13 cellular contexts compared by ENCODE assay signal in the genomic region with DNA sequence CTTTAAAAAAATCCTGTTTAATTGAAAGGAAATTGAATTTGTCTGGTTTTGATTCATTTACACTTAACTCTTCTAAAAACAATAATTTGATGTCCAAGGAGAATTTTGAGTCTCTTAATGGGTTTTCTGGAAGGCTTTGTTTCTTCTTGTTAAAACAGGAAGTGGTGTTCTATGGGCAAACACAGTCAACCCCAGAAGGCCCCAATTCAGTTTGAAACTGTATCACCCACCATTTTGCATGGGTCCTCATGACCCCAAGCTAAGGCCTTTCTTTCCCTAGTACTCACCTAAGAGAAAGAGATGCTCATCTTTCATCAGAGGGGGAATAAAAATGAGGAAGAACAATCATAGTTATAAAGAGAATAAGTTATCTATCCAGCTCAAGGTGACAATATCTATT. TPM values are rescaled to one million over a fixed set of nuclear protein-coding genes. Genes with fewer than 3 reads are reported as not detected.
DNase-seq lines count a peak whose midpoint lies in the region; ATAC-seq and TF ChIP-seq lines count a peak whose summit lies in the region.
"Had no signal": no experiment of that assay in that cellular context is flagged by ENCODE, and none has a peak within 500 bp of the region (broad histone marks: within the 10 kb centered on the region; RNA-seq: fewer than 3 reads in every experiment).

No MANE protein-coding gene starts in this region.

- H4K20me1 ChIP-seq in GM23248 (ENCODE audit: insufficient read depth), result no peaks in the 10 kb centered on the region

- peaks cover 4% of the 10 kb centered on the region; the same call in 1 of the 2 replicates for H3K9me2 ChIP-seq in GM23248 (ENCODE audit: insufficient read depth)

- H3K27ac ChIP-seq in gastrocnemius medialis (peak overlapping the region in 3 of 4 donors; percentile 35 to 61 (median 58)), GM23248 (no peak overlapping the region)

- H3K4me1 ChIP-seq in gastrocnemius medialis (peaks cover 7% of the 10 kb centered on the region in 2 donors), GM23248 (ENCODE audit: insufficient read depth) (peaks cover 39% of the 10 kb centered on the region)
- H3K4me1 ChIP-seq: uterus had no signal

- TF ChIP-seq POLR2A in gastrocnemius medialis (IDR thresholded peaks at IDR 0.05), result no peak

- peak overlapping the region; percentile 77 for H3K27ac Mint-ChIP-seq in activated CD8-positive, alpha-beta memory T cell treated with anti-CD3 and anti-CD28 coated beads, Interleukin-2, amount 10 ng/mL, durations not matched to agents 7 days and 5 days
- H3K27ac Mint-ChIP-seq in activated T-cell treated with anti-CD3 and anti-CD28 coated beads, Interleukin-2, amount 50 U/mL, for 72 hours, result peak overlapping the region; percentile 98
- H3K27ac Mint-ChIP-seq in WTC11, result no peak overlapping the region

- H3K36me3 ChIP-seq in gastrocnemius medialis, result no peaks in the 10 kb centered on the region
- H3K36me3 ChIP-seq in GM23248 (ENCODE audit: low read depth), result no peaks in the 10 kb centered on the region
- H3K36me3 ChIP-seq: uterus had no signal

- H3K27me3 Mint-ChIP-seq in activated CD8-positive, alpha-beta memory T cell treated with anti-CD3 and anti-CD28 coated beads, Interleukin-2, amount 10 ng/mL, durations not matched to agents 7 days and 5 days, result no peaks in the 10 kb centered on the region
- H3K27me3 Mint-ChIP-seq in activated T-cell treated with anti-CD3 and anti-CD28 coated beads, Interleukin-2, amount 50 U/mL, for 72 hours (ENCODE audit: low read depth), result no peaks in the 10 kb centered on the region
- peaks cover 22% of the 10 kb centered on the region for H3K27me3 Mint-ChIP-seq in WTC11 (ENCODE audit: low read depth)

- H2AFZ ChIP-seq in GM23248, result no peak overlapping the region

- in situ Hi-C loops in gastrocnemius medialis (cut with MboI; ENCODE audit: low sequenced_read_pairs in 4 of 4), result no loop called here
- in situ Hi-C loops in GM23248 (cut with MboI), result no loop called here

- peaks cover 36% of the 10 kb centered on the region for H3F3A ChIP-seq in GM23248 (ENCODE audit: insufficient read depth)

- peak; percentile 82 for ATAC-seq in activated CD8-positive, alpha-beta memory T cell treated with anti-CD3 and anti-CD28 coated beads, Interleukin-2, amount 10 ng/mL, durations not matched to agents 7 days and 5 days
- ATAC-seq in HG03432 (IDR thresholded peaks at IDR 0.05; ENCODE audit: unreplicated experiment) (peak; percentile 52), gastrocnemius medialis (no peak), HG02970 (IDR thresholded peaks at IDR 0.05; ENCODE audit: low FRiP score, unreplicated experiment) (no peak), WTC11 (no peak)
- peak; percentile 59 to 71 for ATAC-seq in activated T-cell treated with anti-CD3 and anti-CD28 coated beads, Interleukin-2, amount 50 U/mL, for 72 hours (replicated peaks in 1 of 2)

- peaks cover 86% of the 10 kb centered on the region for H3K36me3 Mint-ChIP-seq in activated CD8-positive, alpha-beta memory T cell treated with anti-CD3 and anti-CD28 coated beads, Interleukin-2, amount 10 ng/mL, durations not matched to agents 7 days and 5 days
- H3K36me3 Mint-ChIP-seq in activated T-cell treated with anti-CD3 and anti-CD28 coated beads, Interleukin-2, amount 50 U/mL, for 72 hours (ENCODE audit: insufficient read depth in 2 of 2), result peaks cover 7 to 11% of the 10 kb centered on the region in 2 donors
- H3K36me3 Mint-ChIP-seq in WTC11, result no peaks in the 10 kb centered on the region

- TF ChIP-seq CTCF in gastrocnemius medialis (IDR thresholded peaks at IDR 0.05 in 4 of 5, conservative IDR thresholded peaks at IDR 0.05 in 1 of 5) (no peak), WTC11 (IDR thresholded peaks at IDR 0.05) (no peak)

- CTCF ChIA-PET in activated CD8-positive, alpha-beta memory T cell treated with anti-CD3 and anti-CD28 coated beads, Interleukin-2, amount 10 ng/mL, durations not matched to agents 7 days and 5 days (lab: Charles Lee), result interaction anchor here (0.8 to 2.8 kb wide), 5 partner anchors 8 to 126 kb away, joined by 3 to 12 read pairs (median 3); no protein-coding TSS in a partner anchor
- CTCF ChIA-PET in WTC11 (lab: Charles Lee), result interaction anchor here (0.7 kb wide), 1 partner anchor 53 kb away, joined by 3 read pairs; no protein-coding TSS in a partner anchor

- peak overlapping the region; percentile 29 for H3K4me3 Mint-ChIP-seq in activated CD8-positive, alpha-beta memory T cell treated with anti-CD3 and anti-CD28 coated beads, Interleukin-2, amount 10 ng/mL, durations not matched to agents 7 days and 5 days
- H3K4me3 Mint-ChIP-seq in activated T-cell treated with anti-CD3 and anti-CD28 coated beads, Interleukin-2, amount 50 U/mL, for 72 hours, result peak overlapping the region; percentile 41 to 90
- no peak overlapping the region for H3K4me3 Mint-ChIP-seq in WTC11

- H3K4me3 ChIP-seq in gastrocnemius medialis (no peak overlapping the region), GM23248 (no peak overlapping the region)
- H3K4me3 ChIP-seq: uterus had no signal

- POLR2A ChIA-PET in WTC11 (lab: Charles Lee), result no interaction called here

- DNase-seq in activated CD8-positive, alpha-beta memory T cell treated with anti-CD3 and anti-CD28 coated beads, Interleukin-2, amount 10 ng/mL, durations not matched to agents 7 days and 5 days, result no peak
- DNase-seq in activated CD8-positive, alpha-beta memory T cell treated with anti-CD3 and anti-CD28 coated beads, Interleukin-2, amount 50 U/mL, for 4 hours, result no peak
- DNase-seq in activated T-cell treated with anti-CD3 and anti-CD28 coated beads, Interleukin-2, amount 50 U/mL, for 72 hours, result peak in 1 of 2 donors; percentile 33
- DNase-seq in gastrocnemius medialis (no peak), GM23248 (no peak), WTC11 (ENCODE audit: low spot score) (no peak)
- DNase-seq: amygdala, EL, kidney, NCI-H526, uterus had no signal

- no peak overlapping the region for H3K4me2 ChIP-seq in GM23248 (ENCODE audit: unreplicated experiment)

- no peak overlapping the region for H3K9ac ChIP-seq in GM23248

- no peaks in the 10 kb centered on the region for H3K9me3 ChIP-seq in gastrocnemius medialis
- H3K9me3 ChIP-seq in GM23248 (ENCODE audit: low read depth), result no peaks in the 10 kb centered on the region
- H3K9me3 ChIP-seq: uterus had no signal

- intact Hi-C loops in gastrocnemius medialis (cut with DNase I; ENCODE audit: low total_unique reads), result no loop called here

- peaks cover 0 to 4% (median 0%) of the 10 kb centered on the region in 3 donors for H3K27me3 ChIP-seq in gastrocnemius medialis
- no peaks in the 10 kb centered on the region for H3K27me3 ChIP-seq in GM23248 (replicated peaks; ENCODE audit: insufficient read depth)
- H3K27me3 ChIP-seq: uterus had no signal

- no peaks in the 10 kb centered on the region for H3K9me3 Mint-ChIP-seq in activated CD8-positive, alpha-beta memory T cell treated with anti-CD3 and anti-CD28 coated beads, Interleukin-2, amount 10 ng/mL, durations not matched to agents 7 days and 5 days (ENCODE audit: low read depth)
- no peaks in the 10 kb centered on the region for H3K9me3 Mint-ChIP-seq in activated T-cell treated with anti-CD3 and anti-CD28 coated beads, Interleukin-2, amount 50 U/mL, for 72 hours
- H3K9me3 Mint-ChIP-seq in WTC11, result no peaks in the 10 kb centered on the region

- H3K79me2 ChIP-seq in GM23248 (ENCODE audit: insufficient read depth), result peaks cover 90% of the 10 kb centered on the region

- peaks cover 89% of the 10 kb centered on the region for H3K4me1 Mint-ChIP-seq in activated CD8-positive, alpha-beta memory T cell treated with anti-CD3 and anti-CD28 coated beads, Interleukin-2, amount 10 ng/mL, durations not matched to agents 7 days and 5 days
- H3K4me1 Mint-ChIP-seq in activated T-cell treated with anti-CD3 and anti-CD28 coated beads, Interleukin-2, amount 50 U/mL, for 72 hours (ENCODE audit: low read depth), result peaks cover 91% of the 10 kb centered on the region
- H3K4me1 Mint-ChIP-seq in WTC11, result peaks cover 12% of the 10 kb centered on the region

TF ChIP-seq in WTC11, 78 proteins besides CTCF, POLR2A, EP300 and RAD21:
- TF ChIP-seq ZNF138 (CRISPR knock-in tag; conservative IDR thresholded peaks at IDR 0.05), result no peak

RNA-seq across cellular contexts. Expression of a gene that starts 10.6 kb away (rescaled TPM):
- total RNA-seq in activated CD8-positive, alpha-beta memory T cell treated with anti-CD3 and anti-CD28 coated beads, Interleukin-2, amount 10 ng/mL, durations not matched to agents 7 days and 5 days, result 100 to 1,000 TPM in 1 of 2 experiments, 10 to 100 TPM in 1; 85.0 to 105 TPM
- total RNA-seq in activated T-cell treated with anti-CD3 and anti-CD28 coated beads, Interleukin-2, amount 50 U/mL, for 72 hours, result 10 to 100 TPM; 48.6 to 58.5 TPM
- total RNA-seq in gastrocnemius medialis (10 to 100 TPM in 2 of 4 donors, 1 to 10 TPM in 2; 8.4 to 16.5 (median 10.1) TPM), WTC11 (2021) (0.39 to 0.63 TPM (median 0.44 TPM) in 3 replicates)
- 12.1 and 22.3 TPM in 2 replicates for total RNA-seq in GM23248 (2014; rRNA removed; shearing (Covaris generic))
- 15.5 and 16.8 TPM in 2 replicates for polyA plus RNA-seq in GM23248 (2016; fragmentation: Nextera tagmentation; extraction: Ambion mirVana)

Comparison
In these comparisons a context has a peak if more than half of its experiments do, and no peak if none do; other contexts are left out.
1. ATAC-seq: peak in activated CD8-positive, alpha-beta memory T cell treated with anti-CD3 and anti-CD28 coated beads, Interleukin-2, amount 10 ng/mL, durations not matched to agents 7 days and 5 days (single experiment), HG03432 (single experiment) and activated T-cell treated with anti-CD3 and anti-CD28 coated beads, Interleukin-2, amount 50 U/mL, for 72 hours (2 of 2); none in gastrocnemius medialis (0 of 2), HG02970 (single experiment) and WTC11 (single experiment).